ENCODE assay signal across 10 cellular contexts in genomic region chr13:110347535-110348308, GRCh38. TPM values are rescaled to one million over a fixed set of nuclear protein-coding genes. Genes with fewer than 3 reads are reported as not detected.
A peak's percentile ranks its signal among the peaks of the same experiment; 100 is the strongest.
DNase-seq lines count a peak whose midpoint lies in the region; TF ChIP-seq lines count a peak whose summit lies in the region.
"Had no signal": no experiment of that assay in that cellular context is flagged by ENCODE, and none has a peak within 500 bp of the region (broad histone marks: within the 10 kb centered on the region; RNA-seq: fewer than 3 reads in every experiment).

No MANE protein-coding gene starts in this region.

- no peak overlapping the region for H3K4me3 ChIP-seq in SJSA1
- no peak overlapping the region for H3K4me3 ChIP-seq in fibroblast of the aortic adventitia (ENCODE audit: low read depth, low read length)
- peak overlapping the region; percentile 41 for H3K4me3 ChIP-seq in osteoblast (ENCODE audit: insufficient read depth, low read length)
- H3K4me3 ChIP-seq in HAP-1 = no peak overlapping the region
- H3K4me3 ChIP-seq: BLaER1 treated with 17β-estradiol and CSF1 and Interleukin-3, amounts not matched to agents 10 nM and 100 nM had no signal

- H3K27me3 ChIP-seq in SJSA1 (replicated peaks) (no peaks in the 10 kb centered on the region), osteoblast (ENCODE audit: insufficient read depth, low read length) (no peaks in the 10 kb centered on the region), HAP-1 (ENCODE audit: low read depth) (no peaks in the 10 kb centered on the region)
- H3K27me3 ChIP-seq: BLaER1 treated with 17β-estradiol and CSF1 and Interleukin-3, amounts not matched to agents 10 nM and 100 nM had no signal

- H3K4me1 ChIP-seq in SJSA1 (replicated peaks) = peaks cover 41% of the 10 kb centered on the region
- H3K4me1 ChIP-seq in osteoblast (ENCODE audit: insufficient read depth, low read length) = peaks cover 25% of the 10 kb centered on the region
- H3K4me1 ChIP-seq in HAP-1 = no peaks in the 10 kb centered on the region

- peaks cover 24% of the 10 kb centered on the region for H3K36me3 ChIP-seq in SJSA1
- H3K36me3 ChIP-seq in osteoblast (ENCODE audit: insufficient read depth, low read length) = peaks cover 26% of the 10 kb centered on the region
- H3K36me3 ChIP-seq in HAP-1 (replicated peaks) = no peaks in the 10 kb centered on the region
- H3K36me3 ChIP-seq: BLaER1 treated with 17β-estradiol and CSF1 and Interleukin-3, amounts not matched to agents 10 nM and 100 nM had no signal

- H3K79me2 ChIP-seq in osteoblast (ENCODE audit: insufficient read depth, low read length) = peaks cover 64% of the 10 kb centered on the region

- TF ChIP-seq CTCF in fibroblast of the aortic adventitia (IDR thresholded peaks at IDR 0.05; ENCODE audit: insufficient read depth, low read length) (no peak), osteoblast (IDR thresholded peaks at IDR 0.05; ENCODE audit: extremely low read depth, low read depth, low read length) (no peak)

- peak overlapping the region; percentile 71 for H3K4me2 ChIP-seq in osteoblast (ENCODE audit: insufficient read depth, low read length)
- H3K4me2 ChIP-seq: BLaER1 treated with 17β-estradiol and CSF1 and Interleukin-3, amounts not matched to agents 10 nM and 100 nM had no signal

- peaks cover 19% of the 10 kb centered on the region for H4K20me1 ChIP-seq in osteoblast (ENCODE audit: insufficient read depth, low read length)
- H4K20me1 ChIP-seq: BLaER1 treated with 17β-estradiol and CSF1 and Interleukin-3, amounts not matched to agents 10 nM and 100 nM had no signal

- DNase-seq in AG08395 (ENCODE audit: low spot score) (peak; percentile 89), SJSA1 (ENCODE audit: low read depth in 1 of 2, low spot score in 2 of 2) (peak; percentile 91 to 97), fibroblast of the aortic adventitia (ENCODE audit: low read depth) (peak; percentile 83), osteoblast (ENCODE audit: insufficient read length, low spot score, missing footprints) (peak; percentile 87), NCI-H2227 (lab: John Stamatoyannopoulos, UW; ENCODE audit: unreplicated experiment) (no peak), HAP-1 (ENCODE audit: low spot score in 2 of 2) (no peak), foreskin melanocyte (no peak), NCI-H2196 (lab: John Stamatoyannopoulos, UW; ENCODE audit: unreplicated experiment) (no peak)

- in situ Hi-C loops in HAP-1 (cut with MboI; ENCODE audit: low sequenced_read_pairs) = no loop called here

- no peaks in the 10 kb centered on the region for H3K9me3 ChIP-seq in SJSA1 (replicated peaks)
- no peaks in the 10 kb centered on the region for H3K9me3 ChIP-seq in osteoblast (ENCODE audit: low read depth, low read length)
- H3K9me3 ChIP-seq in HAP-1 = no peaks in the 10 kb centered on the region
- H3K9me3 ChIP-seq: BLaER1 treated with 17β-estradiol and CSF1 and Interleukin-3, amounts not matched to agents 10 nM and 100 nM had no signal

- peak overlapping the region; percentile 52 for H2AFZ ChIP-seq in osteoblast (ENCODE audit: low read length)

- H3K27ac ChIP-seq in SJSA1 (peak overlapping the region; percentile 83), osteoblast (ENCODE audit: low read depth, low read length) (peak overlapping the region; percentile 89)
- H3K27ac ChIP-seq: BLaER1 treated with 17β-estradiol and CSF1 and Interleukin-3, amounts not matched to agents 10 nM and 100 nM; VCaP had no signal

RNA-seq across cellular contexts. Expression of gene COL4A2, which starts 40.6 kb away (rescaled TPM):
- 677 and 741 TPM in 2 replicates for total RNA-seq in SJSA1 (2014; rRNA removed; shearing (Covaris generic))
- total RNA-seq in fibroblast of the aortic adventitia (ENCODE audit: low replicate concordance) (53.3 and 151 TPM in 2 replicates), osteoblast (267 and 291 TPM in 2 replicates)

RNA-seq across cellular contexts. Expression of gene COL4A1, which starts 40.8 kb away (rescaled TPM):
- total RNA-seq in SJSA1 (2014; rRNA removed; shearing (Covaris generic)) = 489 and 591 TPM in 2 replicates
- 43.7 and 258 TPM in 2 replicates for total RNA-seq in fibroblast of the aortic adventitia (ENCODE audit: low replicate concordance)
- 412 and 433 TPM in 2 replicates for total RNA-seq in osteoblast

Comparison
In these comparisons a context has a peak if more than half of its experiments do, and no peak if none do; other contexts are left out.
1. DNase-seq: peak in AG08395 (single experiment), SJSA1 (2 of 2), fibroblast of the aortic adventitia (single experiment) and osteoblast (single experiment); none in NCI-H2227 (single experiment), HAP-1 (0 of 2), foreskin melanocyte (single experiment) and NCI-H2196 (single experiment).